In genomic region chr18:24860978-24861680, GRCh38 we compare ENCODE assay signal across 21 cellular contexts.
DNase-seq lines count a peak whose midpoint lies in the region; ATAC-seq and TF ChIP-seq lines count a peak whose summit lies in the region.
"Had no signal": no experiment of that assay in that cellular context is flagged by ENCODE, and none has a peak within 500 bp of the region (broad histone marks: within the 10 kb centered on the region; RNA-seq: fewer than 3 reads in every experiment).

No MANE protein-coding gene starts in this region.

- BruUV-seq in IMR-90 (replicated peaks; lab: Mats Ljungman, UMichigan) (no TSS peak), mammary epithelial cell (replicated peaks; lab: Mats Ljungman, UMichigan) (no TSS peak), A673 (replicated peaks; lab: Mats Ljungman, UMichigan) (no TSS peak)

- H3K27me3 ChIP-seq in IMR-90 (ENCODE audit: control insufficient read depth, insufficient read depth, low read length) (no peaks in the 10 kb centered on the region), mammary epithelial cell (ENCODE audit: insufficient read depth, low read length) (peaks cover 2% of the 10 kb centered on the region), smooth muscle cell (ENCODE audit: low read depth) (no peaks in the 10 kb centered on the region), A673 (replicated peaks; ENCODE audit: insufficient read depth, low read depth, low read length, poor library complexity) (peaks cover 23% of the 10 kb centered on the region)
- H3K27me3 ChIP-seq: esophagus muscularis mucosa, testis had no signal

- intact Hi-C loops in IMR-90 (cut with micrococcal nuclease) (loop anchor here (10.0 kb wide), 2 partner anchors 96 to 186 kb away; no protein-coding TSS in a partner anchor), mammary epithelial cell (cut with micrococcal nuclease) (no loop called here), A673 (cut with micrococcal nuclease; ENCODE audit: unreplicated experiment) (no loop called here)
- intact Hi-C loops in activated CD4-positive, alpha-beta memory T cell treated with anti-CD3 and anti-CD28 coated beads for 36 hours (cut with micrococcal nuclease) = no loop called here

- H3K9me3 ChIP-seq in IMR-90 (ENCODE audit: control insufficient read depth, insufficient read depth, low read length) (no peaks in the 10 kb centered on the region), mammary epithelial cell (replicated peaks; ENCODE audit: insufficient read depth, low read length) (no peaks in the 10 kb centered on the region), mesodermal cell (ENCODE audit: control insufficient read depth, low read length) (no peaks in the 10 kb centered on the region), smooth muscle cell (replicated peaks; ENCODE audit: low read depth) (no peaks in the 10 kb centered on the region), A673 (ENCODE audit: low read depth, low read length, poor library complexity, severe bottlenecking) (no peaks in the 10 kb centered on the region)
- H3K9me3 ChIP-seq: esophagus muscularis mucosa, gastroesophageal sphincter, testis had no signal

- no peak overlapping the region for H3K4me3 Mint-ChIP-seq in activated CD4-positive, alpha-beta memory T cell treated with anti-CD3 and anti-CD28 coated beads for 36 hours
- H3K4me3 Mint-ChIP-seq: activated CD4-positive, alpha-beta T cell treated with anti-CD3 and anti-CD28 coated beads for 36 hours; naive B cell had no signal

- peak overlapping the region; percentile 27; the same call in 1 of the 2 replicates for H3K27ac ChIP-seq in IMR-90 (ENCODE audit: insufficient read depth, low read length)
- H3K27ac ChIP-seq in mammary epithelial cell (ENCODE audit: insufficient read depth, low read depth, low read length) = no peak overlapping the region
- peak overlapping the region; percentile 85 for H3K27ac ChIP-seq in mesodermal cell (ENCODE audit: low read depth, low read length, severe bottlenecking)
- peak overlapping the region; percentile 90 for H3K27ac ChIP-seq in smooth muscle cell (ENCODE audit: low read depth)
- H3K27ac ChIP-seq in A673 (ENCODE audit: low read depth, low read length, poor library complexity, severe bottlenecking) = no peak overlapping the region
- H3K27ac ChIP-seq: esophagus muscularis mucosa, gastroesophageal sphincter, testis had no signal

- 0 out of 2 replicates have a peak overlapping the region, but pooled peaks have one; percentile 2 for H2AK5ac ChIP-seq in IMR-90 (ENCODE audit: low read depth, low read length)

- TF ChIP-seq CTCF in IMR-90 (conservative IDR thresholded peaks at IDR 0.05; ENCODE audit: low read depth, low read length) (no peak), mammary epithelial cell (conservative IDR thresholded peaks at IDR 0.05 in 1 of 2, IDR thresholded peaks at IDR 0.05 in 1 of 2; ENCODE audit: extremely low read depth in 1 of 2, insufficient read depth in 1 of 2, low read depth in 1 of 2, low read length in 2 of 2) (no peak), smooth muscle cell (IDR thresholded peaks at IDR 0.05; ENCODE audit: borderline replicate concordance, insufficient read depth, poor library complexity, severe bottlenecking) (no peak), A673 (conservative IDR thresholded peaks at IDR 0.05; ENCODE audit: low read depth, low read length) (no peak)

- peak overlapping the region; percentile 78 for H4K5ac ChIP-seq in IMR-90 (ENCODE audit: low read depth, low read length)

- no peak overlapping the region for H2AK9ac ChIP-seq in IMR-90 (replicated peaks; ENCODE audit: low read depth, low read length, poor library complexity)

- no peaks in the 10 kb centered on the region for H3K9me3 Mint-ChIP-seq in activated CD4-positive, alpha-beta memory T cell treated with anti-CD3 and anti-CD28 coated beads for 36 hours
- H3K9me3 Mint-ChIP-seq: naive B cell had no signal

- H3K4me1 ChIP-seq in IMR-90 (ENCODE audit: control insufficient read depth, insufficient read depth, low read length) (peaks cover 3% of the 10 kb centered on the region; the same call in 1 of the 2 replicates), mammary epithelial cell (ENCODE audit: insufficient read depth, low read length) (peaks cover 7% of the 10 kb centered on the region), mesodermal cell (ENCODE audit: control insufficient read depth, insufficient read depth, low read length, poor library complexity, severe bottlenecking) (no peaks in the 10 kb centered on the region), smooth muscle cell (ENCODE audit: low read depth) (peaks cover 22% of the 10 kb centered on the region), A673 (ENCODE audit: insufficient read depth, low read length, poor library complexity, severe bottlenecking) (no peaks in the 10 kb centered on the region)
- H3K4me1 ChIP-seq: esophagus muscularis mucosa, gastroesophageal sphincter, testis had no signal

- peak overlapping the region; percentile 31 for H2BK20ac ChIP-seq in IMR-90 (ENCODE audit: low read depth, low read length)

- no peaks in the 10 kb centered on the region for H3K27me3 Mint-ChIP-seq in activated CD4-positive, alpha-beta memory T cell treated with anti-CD3 and anti-CD28 coated beads for 36 hours
- H3K27me3 Mint-ChIP-seq: activated CD4-positive, alpha-beta T cell treated with anti-CD3 and anti-CD28 coated beads for 36 hours had no signal

- peak overlapping the region; percentile 55 for H3K14ac ChIP-seq in IMR-90 (replicated peaks; ENCODE audit: low read depth, low read length)

- H3K36me3 ChIP-seq in IMR-90 (ENCODE audit: control insufficient read depth, insufficient read depth, low read length) (no peaks in the 10 kb centered on the region), mammary epithelial cell (ENCODE audit: insufficient read depth, low read length) (no peaks in the 10 kb centered on the region), mesodermal cell (ENCODE audit: control insufficient read depth, insufficient read depth, low read length) (no peaks in the 10 kb centered on the region), smooth muscle cell (ENCODE audit: low read depth) (no peaks in the 10 kb centered on the region), A673 (ENCODE audit: insufficient read depth, low read length, poor library complexity, severe bottlenecking) (no peaks in the 10 kb centered on the region)
- H3K36me3 ChIP-seq: esophagus muscularis mucosa, gastroesophageal sphincter had no signal

- no peak for TF ChIP-seq POLR2A in IMR-90 (IDR thresholded peaks at IDR 0.05; ENCODE audit: low read depth, low read length)

- peak overlapping the region; percentile 55 for H3K4ac ChIP-seq in IMR-90 (ENCODE audit: low read depth, low read length)

- dilution Hi-C loops in IMR-90 (cut with HindIII; ENCODE audit: low sequenced_read_pairs, unreplicated experiment) = no loop called here
- dilution Hi-C loops in mammary epithelial cell (cut with HindIII; ENCODE audit: low sequenced_read_pairs) = no loop called here

- in situ Hi-C loops in IMR-90 (cut with MboI; ENCODE audit: low sequenced_read_pairs) (no loop called here), mammary epithelial cell (cut with MboI; ENCODE audit: low sequenced_read_pairs in 2 of 2) (no loop called here)

- H3K36me3 Mint-ChIP-seq in activated CD4-positive, alpha-beta memory T cell treated with anti-CD3 and anti-CD28 coated beads for 36 hours = no peaks in the 10 kb centered on the region
- H3K36me3 Mint-ChIP-seq: activated naive CD4-positive, alpha-beta T cell treated with anti-CD3 and anti-CD28 coated beads, Interleukin-2, amount 50 U/mL, for 72 hours; naive B cell had no signal

- H3K9me1 ChIP-seq in IMR-90 (ENCODE audit: insufficient read depth, low read length) = no peaks in the 10 kb centered on the region; the same call in 1 of the 2 replicates

- H3K4me2 ChIP-seq in IMR-90 (ENCODE audit: low read depth, low read length) (no peak overlapping the region), mammary epithelial cell (ENCODE audit: insufficient read depth, low read depth, low read length) (peak overlapping the region; percentile 61), smooth muscle cell (peak overlapping the region; percentile 46)

- H3K9ac ChIP-seq in IMR-90 (ENCODE audit: low read depth, low read length) = no peak overlapping the region
- H3K9ac ChIP-seq in mammary epithelial cell (ENCODE audit: insufficient read depth, low read length) = no peak overlapping the region
- peak overlapping the region; percentile 42 for H3K9ac ChIP-seq in smooth muscle cell (ENCODE audit: low read depth)

- peak overlapping the region; percentile 46; the same call in 1 of the 2 replicates for H4K91ac ChIP-seq in IMR-90 (ENCODE audit: insufficient read depth, low read depth, low read length)

- peak overlapping the region; percentile 47 to 65; a peak in 3 of 4 replicates for H4K8ac ChIP-seq in IMR-90 (ENCODE audit: low read depth in 2 of 2, low read length in 2 of 2)

- DNase-seq in IMR-90 (peak; percentile 11), mammary epithelial cell (peak; percentile 20), smooth muscle cell (lab: John Stamatoyannopoulos, UW; ENCODE audit: unreplicated experiment) (no peak), A673 (ENCODE audit: low spot score) (no peak)
- no peak for DNase-seq in activated CD4-positive, alpha-beta memory T cell treated with anti-CD3 and anti-CD28 coated beads for 36 hours
- DNase-seq in activated CD4-positive, alpha-beta T cell treated with anti-CD3 and anti-CD28 coated beads, Interleukin-2, amount 50 U/mL, for 48 hours = no peak
- DNase-seq: activated CD4-positive, alpha-beta T cell treated with anti-CD3 and anti-CD28 coated beads for 36 hours; aorta; central memory CD4-positive, alpha-beta T cell; islet precursor cell; naive B cell; NCI-H1092 treated with DMSO at 0.1 percent for 48 hours; NCI-H2029; NCI-H226; NCI-H774; testis had no signal

- no peak for TF ChIP-seq RAD21 in IMR-90 (IDR thresholded peaks at IDR 0.05; ENCODE audit: low read length)

- peak overlapping the region; percentile 63 for H2BK120ac ChIP-seq in IMR-90 (ENCODE audit: low read depth, low read length)

- H2BK15ac ChIP-seq in IMR-90 (ENCODE audit: low read depth, low read length) = 0 out of 3 replicates have a peak overlapping the region, but pooled peaks have one; percentile 58

- CTCF ChIA-PET in IMR-90 (lab: Yijun Ruan, JAX) = no interaction called here
- CTCF ChIA-PET in mammary epithelial cell (lab: Charles Lee; ENCODE audit: low non-redundant PET) = no interaction called here
- CTCF ChIA-PET in A673 (lab: Charles Lee) = no interaction called here
- CTCF ChIA-PET in activated CD4-positive, alpha-beta memory T cell treated with anti-CD3 and anti-CD28 coated beads for 36 hours (lab: Charles Lee) = no interaction called here

- POLR2A ChIA-PET in IMR-90 (lab: Charles Lee; ENCODE audit: unreplicated experiment) = no interaction called here
- POLR2A ChIA-PET in A673 (lab: Charles Lee; ENCODE audit: low non-redundant PET) = interaction anchor here (0.6 kb wide), 1 partner anchor 424 kb away, joined by 3 read pairs; no protein-coding TSS in a partner anchor
- POLR2A ChIA-PET in activated CD4-positive, alpha-beta memory T cell treated with anti-CD3 and anti-CD28 coated beads for 36 hours (lab: Charles Lee) = no interaction called here

- no peak overlapping the region for H3K27ac Mint-ChIP-seq in activated CD4-positive, alpha-beta memory T cell treated with anti-CD3 and anti-CD28 coated beads for 36 hours
- H3K27ac Mint-ChIP-seq: activated CD4-positive, alpha-beta T cell treated with anti-CD3 and anti-CD28 coated beads for 36 hours; activated naive CD4-positive, alpha-beta T cell treated with anti-CD3 and anti-CD28 coated beads, Interleukin-2, amount 50 U/mL, for 72 hours; naive B cell had no signal

- peak; percentile 46 for ATAC-seq in IMR-90 (ENCODE audit: low read depth)
- ATAC-seq: activated CD4-positive, alpha-beta T cell treated with anti-CD3 and anti-CD28 coated beads for 36 hours; activated naive CD4-positive, alpha-beta T cell treated with anti-CD3 and anti-CD28 coated beads, Interleukin-2, amount 50 U/mL, for 72 hours; gastroesophageal sphincter; GM12878 had no signal

- H3K79me1 ChIP-seq in IMR-90 (ENCODE audit: low read depth in 1 of 2, low read length in 2 of 2) = no peaks in the 10 kb centered on the region

- no peak overlapping the region for H2BK5ac ChIP-seq in IMR-90 (ENCODE audit: low read depth, low read length, poor library complexity, severe bottlenecking)

- peaks cover 3% of the 10 kb centered on the region for H3F3A ChIP-seq in smooth muscle cell (ENCODE audit: low read depth)

- no peaks in the 10 kb centered on the region for H3K79me2 ChIP-seq in mammary epithelial cell (ENCODE audit: insufficient read depth, low read length)
- no peaks in the 10 kb centered on the region for H3K79me2 ChIP-seq in smooth muscle cell (ENCODE audit: low read depth)

- H3K23ac ChIP-seq in IMR-90 (ENCODE audit: low read depth, low read length) = peak overlapping the region; percentile 78

- peak overlapping the region; percentile 68 for H2AFZ ChIP-seq in IMR-90 (replicated peaks; ENCODE audit: low read length, poor library complexity)
- peak overlapping the region; percentile 82 for H2AFZ ChIP-seq in mammary epithelial cell (ENCODE audit: low read depth, low read length)
- H2AFZ ChIP-seq in smooth muscle cell (ENCODE audit: low read depth) = peak overlapping the region; percentile 45

- no peak overlapping the region for H3K56ac ChIP-seq in IMR-90 (ENCODE audit: extremely low read depth, insufficient read depth, low read length)

- H4K20me1 ChIP-seq in IMR-90 (ENCODE audit: insufficient read depth, low read length) (no peaks in the 10 kb centered on the region), mammary epithelial cell (ENCODE audit: insufficient read depth, low read length) (no peaks in the 10 kb centered on the region), smooth muscle cell (ENCODE audit: low read depth) (no peaks in the 10 kb centered on the region)

- H3K4me3 ChIP-seq in IMR-90 (ENCODE audit: insufficient read depth, low read depth, low read length) (no peak overlapping the region), mammary epithelial cell (replicated peaks in 1 of 3; ENCODE audit: insufficient read depth in 1 of 3, low read depth in 2 of 3, low read length in 3 of 3) (no peak overlapping the region), mesodermal cell (ENCODE audit: extremely low read depth, insufficient read depth, low read length, poor library complexity, severe bottlenecking) (no peak overlapping the region), smooth muscle cell (no peak overlapping the region), A673 (ENCODE audit: low read depth, low read length, poor library complexity, severe bottlenecking) (no peak overlapping the region)
- H3K4me3 ChIP-seq: esophagus muscularis mucosa, gastroesophageal sphincter, GM12878, testis had no signal

- no CpG with 5 or more reads among the region's 10 CpGs for WGBS in IMR-90 (ENCODE audit: extremely low coverage in 2 of 2, insufficient read length in 1 of 2), 2 experiments
- 11% methylated on average over 10 of the region's 10 CpGs for WGBS in mammary epithelial cell (ENCODE audit: low coverage, missing lambda C conversion rate)
- WGBS in mesodermal cell (ENCODE audit: insufficient coverage in 2 of 2), 2 experiments = 67 to 70% methylated on average over 1 to 4 of the region's 10 CpGs
- WGBS in smooth muscle cell (ENCODE audit: low lambda C conversion rate) = 38% methylated on average over 10 of the region's 10 CpGs

- peak overlapping the region; percentile 60 for H3K18ac ChIP-seq in IMR-90 (ENCODE audit: low read depth, low read length)

- H3K4me1 Mint-ChIP-seq in activated CD4-positive, alpha-beta memory T cell treated with anti-CD3 and anti-CD28 coated beads for 36 hours (ENCODE audit: low read depth) = no peaks in the 10 kb centered on the region
- H3K4me1 Mint-ChIP-seq: activated CD4-positive, alpha-beta T cell treated with anti-CD3 and anti-CD28 coated beads for 36 hours; naive B cell had no signal

Comparison
In these comparisons a context has a peak if more than half of its experiments do, and no peak if none do; other contexts are left out.
1. DNase-seq: peak in IMR-90 (single experiment) and mammary epithelial cell (single experiment); none in smooth muscle cell (single experiment), A673 (single experiment), activated CD4-positive, alpha-beta memory T cell treated with anti-CD3 and anti-CD28 coated beads for 36 hours (single experiment) and activated CD4-positive, alpha-beta T cell treated with anti-CD3 and anti-CD28 coated beads, Interleukin-2, amount 50 U/mL, for 48 hours (0 of 2).
2. H3K27ac ChIP-seq: peak in IMR-90 (single experiment), mesodermal cell (single experiment) and smooth muscle cell (single experiment); none in mammary epithelial cell (single experiment) and A673 (single experiment).
3. Peak in every context shown above with its lines, with median percentiles within 50 percentile points of each other: H2AFZ ChIP-seq.